Comparison of ENCODE assay signal across 9 cellular contexts in genomic region chr15:101189341-101189679, GRCh38.
DNase-seq lines count a peak whose midpoint lies in the region; ATAC-seq and TF ChIP-seq lines count a peak whose summit lies in the region.
"Had no signal": no experiment of that assay in that cellular context is flagged by ENCODE, and none has a peak within 500 bp of the region (broad histone marks: within the 10 kb centered on the region; RNA-seq: fewer than 3 reads in every experiment).

No MANE protein-coding gene starts in this region.

- no peak overlapping the region for H2BK120ac ChIP-seq in H9 (ENCODE audit: low read depth, low read length, poor library complexity, severe bottlenecking)

- no peak overlapping the region for H2AFZ ChIP-seq in H9 (ENCODE audit: low read length)

- CTCF ChIA-PET in GM10248 (lab: Yijun Ruan, JAX) = interaction anchor here (1.0 to 1.3 kb wide), 2 partner anchors 8 to 53 kb away, joined by 3 read pairs; no protein-coding TSS in a partner anchor

- no peaks in the 10 kb centered on the region for H3K9me3 Mint-ChIP-seq in H9
- H3K9me3 Mint-ChIP-seq in activated T-helper 2 cell treated with anti-CD3 and anti-CD28 coated beads, Interferon-gamma antibody, Interleukin-2, Interleukin-4, amounts not matched to agents 10 μg/mL and 5 μg/mL and 100 μg/mL, durations not matched to agents 14 hours and 24 hours and 36 hours = no peaks in the 10 kb centered on the region

- H3T11ph ChIP-seq in H9 (ENCODE audit: low read length) = no peak overlapping the region

- H4K20me1 ChIP-seq in H9 (ENCODE audit: control insufficient read depth, insufficient read depth, insufficient read length) = no peaks in the 10 kb centered on the region

- no peaks in the 10 kb centered on the region for H3K23me2 ChIP-seq in H9 (ENCODE audit: insufficient read length, low read depth, low read length, poor library complexity, severe bottlenecking)

- peaks cover 12% of the 10 kb centered on the region; the same call in 1 of the 2 replicates for H3K4me1 ChIP-seq in H9 (ENCODE audit: insufficient read depth, low read length)
- H3K4me1 ChIP-seq in heart left ventricle = peaks cover 0 to 96% (median 50%) of the 10 kb centered on the region in 12 donors
- peaks cover 74% of the 10 kb centered on the region for H3K4me1 ChIP-seq in skeletal muscle satellite cell (ENCODE audit: control insufficient read depth, insufficient read depth, low read length)

- H3K36me3 ChIP-seq in heart left ventricle (peaks cover 0 to 14% (median 0%) of the 10 kb centered on the region in 9 donors), skeletal muscle satellite cell (ENCODE audit: insufficient read depth, low read length) (no peaks in the 10 kb centered on the region)

- ATAC-seq in heart left ventricle (peak in 2 of 4 donors; percentile 3 to 10), GM19328 (IDR thresholded peaks at IDR 0.05; ENCODE audit: unreplicated experiment) (no peak), GM18519 (IDR thresholded peaks at IDR 0.05; ENCODE audit: low FRiP score, unreplicated experiment) (no peak)

- H3K14ac ChIP-seq in H9 (ENCODE audit: insufficient read depth, low read length) = no peak overlapping the region

- H3K4ac ChIP-seq in H9 (ENCODE audit: low read depth, low read length) = no peak overlapping the region

- no peaks in the 10 kb centered on the region for H3K27me3 ChIP-seq in H9 (ENCODE audit: insufficient read depth, low read length)
- H3K27me3 ChIP-seq in heart left ventricle = no peaks in the 10 kb centered on the region
- no peaks in the 10 kb centered on the region for H3K27me3 ChIP-seq in skeletal muscle satellite cell (ENCODE audit: control insufficient read depth, insufficient read depth, low read length)

- no peak for TF ChIP-seq POLR2A in heart left ventricle (IDR thresholded peaks at IDR 0.05)

- no peak overlapping the region for H4K91ac ChIP-seq in H9 (ENCODE audit: insufficient read length, low read depth, low read length)

- H3K9ac ChIP-seq in H9 (ENCODE audit: extremely low read depth, insufficient read length, low read length) (no peak overlapping the region), skeletal muscle satellite cell (ENCODE audit: low read depth, low read length) (peak overlapping the region; percentile 85)

- no peak overlapping the region for H3K4me2 ChIP-seq in H9 (ENCODE audit: insufficient read depth, insufficient read length, low read length)
- H3K4me2 ChIP-seq in skeletal muscle satellite cell (ENCODE audit: low read length) = peak overlapping the region; percentile 91

- no peak overlapping the region for H2BK5ac ChIP-seq in H9 (ENCODE audit: insufficient read length, low read length)

- H3K27ac ChIP-seq in H9 (ENCODE audit: insufficient read length, low read depth, low read length) (no peak overlapping the region), heart left ventricle (peak overlapping the region; percentile 63 to 93 (median 82))

- peaks cover 12% of the 10 kb centered on the region for H3K79me1 ChIP-seq in H9 (ENCODE audit: insufficient read depth, low read depth, low read length, poor library complexity, severe bottlenecking)

- H3K4me3 Mint-ChIP-seq in H9 = no peak overlapping the region
- peak overlapping the region; percentile 28 for H3K4me3 Mint-ChIP-seq in activated T-helper 2 cell treated with anti-CD3 and anti-CD28 coated beads, Interferon-gamma antibody, Interleukin-2, Interleukin-4, amounts not matched to agents 10 μg/mL and 5 μg/mL and 100 μg/mL, durations not matched to agents 14 hours and 24 hours and 36 hours (ENCODE audit: low read depth)

- H3K9me3 ChIP-seq in H9 (ENCODE audit: control insufficient read depth, low read depth, low read length) (no peaks in the 10 kb centered on the region), heart left ventricle (no peaks in the 10 kb centered on the region), skeletal muscle satellite cell (replicated peaks; ENCODE audit: low read length) (no peaks in the 10 kb centered on the region)

- H3K4me3 ChIP-seq in heart left ventricle = peak overlapping the region in 10 of 12 donors; percentile 4 to 56 (median 43)
- peak overlapping the region; percentile 67 for H3K4me3 ChIP-seq in skeletal muscle satellite cell (ENCODE audit: low read length)

- no peak for DNase-seq in H9
- no peak for DNase-seq in activated T-helper 2 cell treated with anti-CD3 and anti-CD28 coated beads, Interferon-gamma antibody, Interleukin-2, Interleukin-4, amounts not matched to agents 10 μg/mL and 5 μg/mL and 100 μg/mL, durations not matched to agents 14 hours and 24 hours and 36 hours (ENCODE audit: low spot score)
- no peak for DNase-seq in heart left ventricle
- DNase-seq in GM13977 (ENCODE audit: low spot score) = no peak
- DNase-seq in GM10248 (ENCODE audit: extremely low spot score) = no peak
- DNase-seq: posterior cingulate gyrus had no signal

- POLR2A ChIA-PET in GM10248 (lab: Yijun Ruan, JAX) = no interaction called here

- no peak overlapping the region for H4K5ac ChIP-seq in H9 (ENCODE audit: insufficient read length, low read depth, low read length)

- H2AK5ac ChIP-seq in H9 (ENCODE audit: insufficient read length, low read length) = no peak overlapping the region

- no peak overlapping the region for H2BK12ac ChIP-seq in H9 (ENCODE audit: insufficient read length, low read depth, low read length)

- H3K18ac ChIP-seq in H9 (ENCODE audit: insufficient read length, low read depth, low read length) = no peak overlapping the region

- in situ Hi-C loops in GM13977 (cut with MboI; ENCODE audit: low pct_unique_long_range_greater_than_20kb, low sequenced_read_pairs, unreplicated experiment) = no loop called here

- H3K23ac ChIP-seq in H9 (ENCODE audit: insufficient read length, low read depth, low read length) = no peak overlapping the region

- intact Hi-C loops in activated T-helper 2 cell treated with anti-CD3 and anti-CD28 coated beads, Interferon-gamma antibody, Interleukin-2, Interleukin-4, amounts not matched to agents 10 μg/mL and 5 μg/mL and 100 μg/mL, durations not matched to agents 14 hours and 24 hours and 36 hours (cut with micrococcal nuclease) = no loop called here
- intact Hi-C loops in heart left ventricle (cut with DNase I) = loop anchor here in 3 of 10 donors (5.0 to 10.0 kb wide), 3 partner anchors 55 to 67 kb away; partner anchors contain the start of gene CHSY1 (in 1 of the 3)

- no peak overlapping the region for H2BK15ac ChIP-seq in H9 (ENCODE audit: low read depth, low read length)

- H3K4me1 Mint-ChIP-seq in H9 = peaks cover 52 to 59% of the 10 kb centered on the region in 2 experiments
- H3K4me1 Mint-ChIP-seq in activated T-helper 2 cell treated with anti-CD3 and anti-CD28 coated beads, Interferon-gamma antibody, Interleukin-2, Interleukin-4, amounts not matched to agents 10 μg/mL and 5 μg/mL and 100 μg/mL, durations not matched to agents 14 hours and 24 hours and 36 hours (ENCODE audit: low read depth) = peaks cover 80% of the 10 kb centered on the region

- no peak overlapping the region for H4K8ac ChIP-seq in H9 (replicated peaks; ENCODE audit: insufficient read length, low read depth, low read length)

- no CpG with 5 or more reads among the region's 5 CpGs for WGBS in H9 (ENCODE audit: extremely low coverage, insufficient read length, low lambda C conversion rate)
- 47 to 67% (median 64%) methylated on average over 5 of the region's 5 CpGs for WGBS in heart left ventricle, 4 donors

- TF ChIP-seq CTCF in H9 (conservative IDR thresholded peaks at IDR 0.05) = no peak
- TF ChIP-seq CTCF in heart left ventricle (IDR thresholded peaks at IDR 0.05) = no peak
- TF ChIP-seq CTCF in GM13977 (IDR thresholded peaks at IDR 0.05; ENCODE audit: extremely low read depth, insufficient read depth, missing control alignments) = no peak
- no peak for TF ChIP-seq CTCF in GM10248 (IDR thresholded peaks at IDR 0.05; ENCODE audit: control extremely low read depth, extremely low read depth, low read depth, missing control alignments)

- no peak overlapping the region for H2BK20ac ChIP-seq in H9 (ENCODE audit: low read depth, low read length, poor library complexity, severe bottlenecking)

- no peak overlapping the region for H3K56ac ChIP-seq in H9 (ENCODE audit: insufficient read length, low read depth, low read length)

- H3K79me2 ChIP-seq in H9 (ENCODE audit: insufficient read depth, low read length) = peaks cover 42% of the 10 kb centered on the region; the same call in 1 of the 2 replicates

- H3K27me3 Mint-ChIP-seq in H9 (ENCODE audit: low read depth) = no peaks in the 10 kb centered on the region
- H3K27me3 Mint-ChIP-seq in activated T-helper 2 cell treated with anti-CD3 and anti-CD28 coated beads, Interferon-gamma antibody, Interleukin-2, Interleukin-4, amounts not matched to agents 10 μg/mL and 5 μg/mL and 100 μg/mL, durations not matched to agents 14 hours and 24 hours and 36 hours (ENCODE audit: low read depth) = no peaks in the 10 kb centered on the region

- peaks cover 0 to 6% (median 0%) of the 10 kb centered on the region in 3 experiments; a peak in 2 of 7 replicates for H3K36me3 Mint-ChIP-seq in H9 (ENCODE audit: insufficient read depth in 1 of 3, low read depth in 3 of 3)
- H3K36me3 Mint-ChIP-seq in activated T-helper 2 cell treated with anti-CD3 and anti-CD28 coated beads, Interferon-gamma antibody, Interleukin-2, Interleukin-4, amounts not matched to agents 10 μg/mL and 5 μg/mL and 100 μg/mL, durations not matched to agents 14 hours and 24 hours and 36 hours (ENCODE audit: low read depth) = peaks cover 60% of the 10 kb centered on the region

- H3K27ac Mint-ChIP-seq in H9 = peak overlapping the region; percentile 20 to 63 (median 41); a peak in 4 of 7 replicates
- H3K27ac Mint-ChIP-seq in activated T-helper 2 cell treated with anti-CD3 and anti-CD28 coated beads, Interferon-gamma antibody, Interleukin-2, Interleukin-4, amounts not matched to agents 10 μg/mL and 5 μg/mL and 100 μg/mL, durations not matched to agents 14 hours and 24 hours and 36 hours = peak overlapping the region; percentile 94
